In the genomic region with DNA sequence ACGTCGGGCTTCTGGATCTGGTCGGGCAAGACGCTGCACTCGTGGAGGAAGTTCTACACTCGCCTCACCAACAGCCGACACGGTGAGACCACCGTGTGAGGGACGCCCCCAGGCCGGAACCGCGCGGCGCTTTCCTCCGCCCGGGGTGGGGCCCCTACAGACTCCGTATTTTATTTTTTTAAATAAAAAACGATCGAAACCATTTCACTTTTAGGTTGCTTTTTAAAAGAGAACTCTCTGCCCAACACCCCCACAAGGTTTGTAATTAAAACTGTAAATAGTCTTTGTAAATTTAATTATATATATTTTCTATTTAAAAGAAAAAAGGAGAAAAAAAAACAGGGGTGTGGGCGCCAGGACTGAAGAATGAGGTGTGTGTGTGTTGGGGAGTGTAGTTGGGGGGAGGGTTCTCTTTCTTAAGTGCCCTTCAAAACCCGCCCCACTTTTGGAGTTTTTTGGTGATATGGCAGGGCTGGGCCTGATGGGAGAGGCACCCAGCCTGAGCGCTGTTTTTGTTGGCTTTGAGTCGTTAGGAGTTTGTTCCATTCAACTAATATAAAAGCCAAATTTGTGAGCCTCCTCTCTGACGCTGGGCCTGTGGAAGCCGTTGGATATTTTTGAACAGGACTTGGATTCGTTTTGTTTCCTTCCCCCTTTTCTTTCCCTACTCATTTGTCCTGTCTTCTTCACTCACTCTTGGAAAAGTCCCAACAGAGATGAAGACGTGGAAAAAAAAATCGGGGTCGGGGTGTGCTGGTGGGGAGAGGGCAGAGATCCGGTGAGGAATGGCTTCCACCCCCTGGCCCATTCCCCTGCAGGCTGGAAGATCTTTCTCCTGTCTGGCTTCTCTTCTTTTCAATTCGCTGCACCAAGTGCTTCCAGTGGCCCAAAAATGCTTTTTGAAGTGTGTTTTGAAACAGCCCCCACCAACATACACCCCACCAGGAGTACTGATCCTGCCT, we compare ENCODE assay signal across 1 cellular context.
TF ChIP-seq lines count a peak whose summit lies in the region.

No MANE protein-coding gene starts in this region.

TF ChIP-seq in HEK293, 187 proteins besides CTCF, POLR2A, EP300 and RAD21 (continued from another document):
- TF ChIP-seq, protein P1, sequence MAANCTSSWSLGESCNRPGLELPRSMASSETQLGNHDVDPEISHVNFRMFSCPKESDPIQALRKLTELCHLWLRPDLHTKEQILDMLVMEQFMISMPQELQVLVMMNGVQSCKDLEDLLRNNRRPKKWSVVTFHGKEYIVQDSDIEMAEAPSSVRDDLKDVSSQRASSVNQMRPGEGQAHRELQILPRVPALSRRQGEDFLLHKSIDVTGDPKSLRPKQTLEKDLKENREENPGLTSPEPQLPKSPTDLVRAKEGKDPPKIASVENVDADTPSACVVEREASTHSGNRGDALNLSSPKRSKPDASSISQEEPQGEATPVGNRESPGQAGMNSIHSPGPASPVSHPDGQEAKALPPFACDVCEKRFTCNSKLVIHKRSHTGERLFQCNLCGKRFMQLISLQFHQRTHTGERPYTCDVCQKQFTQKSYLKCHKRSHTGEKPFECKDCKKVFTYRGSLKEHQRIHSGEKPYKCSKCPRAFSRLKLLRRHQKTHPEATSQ (tag by site-specific recombination; IDR thresholded peaks at IDR 0.05): no peak
